11 cellular contexts compared by ENCODE assay signal in the genomic region with DNA sequence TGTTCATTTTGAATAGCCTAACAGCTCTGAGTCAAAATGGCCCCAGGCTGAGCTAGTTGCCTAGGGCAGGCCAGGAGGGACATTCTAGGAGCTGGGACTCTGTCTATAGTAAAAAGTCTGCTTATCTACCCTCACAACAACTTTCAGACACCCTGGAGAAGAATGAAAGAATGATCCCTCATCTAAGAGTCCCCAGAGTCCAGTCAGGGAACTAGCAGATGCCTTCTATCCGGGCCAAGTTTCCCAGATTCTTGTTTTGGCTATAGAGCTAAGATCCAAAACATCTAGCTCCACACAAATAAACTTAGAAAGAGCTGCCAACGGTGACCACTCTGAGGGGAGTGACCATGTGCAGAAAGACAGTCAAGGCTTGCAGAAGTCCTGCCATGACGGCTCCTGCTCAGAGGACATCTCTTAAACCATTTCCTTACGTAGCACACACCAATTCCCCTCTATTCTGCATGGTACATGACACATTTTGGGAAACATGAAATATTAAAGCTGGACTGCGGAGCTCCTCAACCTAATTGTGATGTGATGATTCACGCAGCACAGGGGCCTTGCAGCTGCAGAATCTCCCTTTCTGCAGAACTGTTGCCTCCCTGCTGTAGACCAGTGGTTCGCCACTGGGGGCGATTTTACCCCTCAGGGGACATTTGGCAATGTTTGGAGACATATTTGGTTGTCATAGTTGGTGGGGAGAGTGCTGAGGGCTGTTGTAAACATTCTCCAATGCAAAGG. TPM values are rescaled to one million over a fixed set of nuclear protein-coding genes. Genes with fewer than 3 reads are reported as not detected.
A peak's percentile ranks its signal among the peaks of the same experiment; 100 is the strongest.
DNase-seq lines count a peak whose midpoint lies in the region; TF ChIP-seq lines count a peak whose summit lies in the region.
"Had no signal": no experiment of that assay in that cellular context is flagged by ENCODE, and none has a peak within 500 bp of the region (broad histone marks: within the 10 kb centered on the region; RNA-seq: fewer than 3 reads in every experiment).

No MANE protein-coding gene starts in this region.

- peaks cover 0 to 2% (median 0%) of the 10 kb centered on the region in 4 donors for H3K9me3 ChIP-seq in sigmoid colon

- H3K4me3 Mint-ChIP-seq in T-helper 2 cell treated with Interferon-gamma antibody and Interleukin-4, amounts not matched to agents 5 μg/mL and 100 μg/mL, for 36 hours: no peak overlapping the region
- H3K4me3 Mint-ChIP-seq: T-helper 17 cell had no signal

- H3K4me1 ChIP-seq in sigmoid colon: no peaks in the 10 kb centered on the region

- intact Hi-C loops in sigmoid colon (cut with DNase I): no loop called here

- no peak for TF ChIP-seq POLR2A in sigmoid colon (IDR thresholded peaks at IDR 0.05)

- no peak for TF ChIP-seq EP300 in sigmoid colon (IDR thresholded peaks at IDR 0.05)

- WGBS in sigmoid colon, 2 donors: 74 to 83% methylated on average over 8 of the region's 8 CpGs

- no peaks in the 10 kb centered on the region for H3K9me3 Mint-ChIP-seq in T-helper 2 cell treated with Interferon-gamma antibody and Interleukin-4, amounts not matched to agents 5 μg/mL and 100 μg/mL, for 36 hours

- H3K4me3 ChIP-seq in foreskin fibroblast (ENCODE audit: low read depth in 1 of 2, low read length in 2 of 2) (no peak overlapping the region), sigmoid colon (no peak overlapping the region)

- DNase-seq in GM04503 (ENCODE audit: low read depth): peak; percentile 72
- DNase-seq in T1000 (lab: John Stamatoyannopoulos, UW): peak; percentile 69
- peak; percentile 60 to 87 for DNase-seq in foreskin fibroblast
- peak; percentile 72 for DNase-seq in sigmoid colon
- DNase-seq in NCI-H1105 (lab: John Stamatoyannopoulos, UW): no peak
- DNase-seq in NK-92 treated with Interleukin-12 subunit alpha and Interleukin-12 subunit beta, amount 100 ng/mL, for 24 hours (lab: John Stamatoyannopoulos, UW): no peak
- no peak for DNase-seq in T-helper 2 cell treated with Interferon-gamma antibody and Interleukin-4, amounts not matched to agents 5 μg/mL and 100 μg/mL, for 36 hours (ENCODE audit: low spot score)
- DNase-seq in COLO829 (ENCODE audit: low spot score): no peak
- DNase-seq: head of caudate nucleus, substantia nigra, T-helper 17 cell had no signal

- H3K36me3 ChIP-seq in sigmoid colon: no peaks in the 10 kb centered on the region

- TF ChIP-seq CTCF in foreskin fibroblast (IDR thresholded peaks at IDR 0.05; ENCODE audit: low read depth, low read length) (peak; percentile 38), sigmoid colon (IDR thresholded peaks at IDR 0.05) (no peak)

- peaks cover 4% of the 10 kb centered on the region for H3K27me3 Mint-ChIP-seq in T-helper 2 cell treated with Interferon-gamma antibody and Interleukin-4, amounts not matched to agents 5 μg/mL and 100 μg/mL, for 36 hours (ENCODE audit: low read depth)

- H3K36me3 Mint-ChIP-seq in T-helper 2 cell treated with Interferon-gamma antibody and Interleukin-4, amounts not matched to agents 5 μg/mL and 100 μg/mL, for 36 hours (ENCODE audit: low read depth): no peaks in the 10 kb centered on the region

- no peak overlapping the region for H3K27ac Mint-ChIP-seq in T-helper 2 cell treated with Interferon-gamma antibody and Interleukin-4, amounts not matched to agents 5 μg/mL and 100 μg/mL, for 36 hours
- H3K27ac Mint-ChIP-seq: T-helper 17 cell had no signal

- no peaks in the 10 kb centered on the region for H3K27me3 ChIP-seq in sigmoid colon

- no peaks in the 10 kb centered on the region for H3K4me1 Mint-ChIP-seq in T-helper 2 cell treated with Interferon-gamma antibody and Interleukin-4, amounts not matched to agents 5 μg/mL and 100 μg/mL, for 36 hours (ENCODE audit: low read depth)

- H3K27ac ChIP-seq in sigmoid colon: peak overlapping the region in 3 of 4 donors; percentile 5 to 19 (median 6)

RNA-seq across cellular contexts. Expression of gene FAM20A, which starts 24.2 kb away (rescaled TPM):
- total RNA-seq in sigmoid colon: 1 to 10 TPM; 3.9 to 10.0 (median 5.9) TPM
- 1 to 10 TPM in 2 of 3 donors, under 1 TPM in 1; 0.46 to 7.3 (median 3.0) TPM for polyA plus RNA-seq in sigmoid colon

Comparison
In these comparisons a context has a peak if more than half of its experiments do, and no peak if none do; other contexts are left out.
1. DNase-seq: peak in GM04503 (single experiment), T1000 (single experiment), foreskin fibroblast (2 of 2) and sigmoid colon (single experiment); none in NCI-H1105 (single experiment), NK-92 treated with Interleukin-12 subunit alpha and Interleukin-12 subunit beta, amount 100 ng/mL, for 24 hours (single experiment), T-helper 2 cell treated with Interferon-gamma antibody and Interleukin-4, amounts not matched to agents 5 μg/mL and 100 μg/mL, for 36 hours (single experiment) and COLO829 (single experiment).